ENCODE assay signal across 1 cellular context in the genomic region with DNA sequence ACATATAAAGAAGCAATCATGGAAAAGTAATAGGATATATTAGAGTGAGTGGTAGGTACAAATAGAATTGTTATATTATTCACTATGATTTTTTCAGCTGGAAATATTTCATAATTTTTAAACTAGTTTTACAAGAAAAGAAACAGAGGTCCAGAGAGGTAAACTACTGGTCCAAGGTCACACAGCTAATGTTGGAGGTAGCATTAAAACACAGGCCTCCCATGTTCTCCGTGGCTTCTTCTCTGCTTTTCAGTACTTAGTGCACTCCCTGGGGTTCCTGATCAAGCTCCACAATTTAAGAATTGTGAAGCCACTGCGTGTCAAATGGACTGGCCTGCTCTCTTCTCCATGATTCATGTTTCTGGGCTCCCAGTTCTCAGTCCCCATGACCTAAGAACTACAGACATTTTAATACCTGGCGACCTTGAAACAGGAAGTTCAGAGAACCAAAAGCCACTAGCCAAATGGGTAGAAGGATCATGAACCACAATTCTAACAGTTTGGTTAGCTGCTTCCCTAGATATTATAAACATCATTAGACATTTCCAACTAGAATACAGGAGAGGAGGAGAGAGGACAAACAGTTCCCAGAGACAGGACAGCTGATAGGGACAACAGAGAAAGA.
TF ChIP-seq lines count a peak whose summit lies in the region.

No MANE protein-coding gene starts in this region.

TF ChIP-seq in GM12878, 131 proteins besides CTCF, POLR2A, EP300 and RAD21:
- TF ChIP-seq, protein P1, sequence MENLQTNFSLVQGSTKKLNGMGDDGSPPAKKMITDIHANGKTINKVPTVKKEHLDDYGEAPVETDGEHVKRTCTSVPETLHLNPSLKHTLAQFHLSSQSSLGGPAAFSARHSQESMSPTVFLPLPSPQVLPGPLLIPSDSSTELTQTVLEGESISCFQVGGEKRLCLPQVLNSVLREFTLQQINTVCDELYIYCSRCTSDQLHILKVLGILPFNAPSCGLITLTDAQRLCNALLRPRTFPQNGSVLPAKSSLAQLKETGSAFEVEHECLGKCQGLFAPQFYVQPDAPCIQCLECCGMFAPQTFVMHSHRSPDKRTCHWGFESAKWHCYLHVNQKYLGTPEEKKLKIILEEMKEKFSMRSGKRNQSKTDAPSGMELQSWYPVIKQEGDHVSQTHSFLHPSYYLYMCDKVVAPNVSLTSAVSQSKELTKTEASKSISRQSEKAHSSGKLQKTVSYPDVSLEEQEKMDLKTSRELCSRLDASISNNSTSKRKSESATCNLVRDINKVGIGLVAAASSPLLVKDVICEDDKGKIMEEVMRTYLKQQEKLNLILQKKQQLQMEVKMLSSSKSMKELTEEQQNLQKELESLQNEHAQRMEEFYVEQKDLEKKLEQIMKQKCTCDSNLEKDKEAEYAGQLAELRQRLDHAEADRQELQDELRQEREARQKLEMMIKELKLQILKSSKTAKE (IDR thresholded peaks at IDR 0.05; ENCODE audit: low read depth, poor library complexity, severe bottlenecking) = no peak
- TF ChIP-seq MXI1 (IDR thresholded peaks at IDR 0.05; ENCODE audit: low read depth, low read length) (no peak), NR2C1 (IDR thresholded peaks at IDR 0.05) (no peak), CHD2 (IDR thresholded peaks at IDR 0.05; ENCODE audit: borderline replicate concordance, low read depth, low read length) (no peak), JUND (IDR thresholded peaks at IDR 0.05; ENCODE audit: low read depth, low read length) (no peak), RUNX3 (IDR thresholded peaks at IDR 0.05; ENCODE audit: low read length) (peak; percentile 50; the same call in 1 of the 2 replicates), BHLHE40 (IDR thresholded peaks at IDR 0.05; ENCODE audit: borderline replicate concordance in 1 of 2, low read depth in 2 of 2, low read length in 1 of 2) (no peak), TCF3 (IDR thresholded peaks at IDR 0.05; ENCODE audit: borderline replicate concordance, insufficient read depth, low read depth, low read length) (no peak), SRF (IDR thresholded peaks at IDR 0.05; ENCODE audit: low read depth in 2 of 2, low read length in 2 of 2) (no peak), RAD51 (IDR thresholded peaks at IDR 0.05) (no peak), IKZF2 (IDR thresholded peaks at IDR 0.05) (peak in 1 of 2 experiments; percentile 38; a peak in 2 of 4 replicates), NFXL1 (IDR thresholded peaks at IDR 0.05; ENCODE audit: borderline replicate concordance) (no peak), PAX8 (IDR thresholded peaks at IDR 0.05) (no peak), NFIC (IDR thresholded peaks at IDR 0.05; ENCODE audit: low read depth, low read length) (no peak)
- TF ChIP-seq, protein P2, sequence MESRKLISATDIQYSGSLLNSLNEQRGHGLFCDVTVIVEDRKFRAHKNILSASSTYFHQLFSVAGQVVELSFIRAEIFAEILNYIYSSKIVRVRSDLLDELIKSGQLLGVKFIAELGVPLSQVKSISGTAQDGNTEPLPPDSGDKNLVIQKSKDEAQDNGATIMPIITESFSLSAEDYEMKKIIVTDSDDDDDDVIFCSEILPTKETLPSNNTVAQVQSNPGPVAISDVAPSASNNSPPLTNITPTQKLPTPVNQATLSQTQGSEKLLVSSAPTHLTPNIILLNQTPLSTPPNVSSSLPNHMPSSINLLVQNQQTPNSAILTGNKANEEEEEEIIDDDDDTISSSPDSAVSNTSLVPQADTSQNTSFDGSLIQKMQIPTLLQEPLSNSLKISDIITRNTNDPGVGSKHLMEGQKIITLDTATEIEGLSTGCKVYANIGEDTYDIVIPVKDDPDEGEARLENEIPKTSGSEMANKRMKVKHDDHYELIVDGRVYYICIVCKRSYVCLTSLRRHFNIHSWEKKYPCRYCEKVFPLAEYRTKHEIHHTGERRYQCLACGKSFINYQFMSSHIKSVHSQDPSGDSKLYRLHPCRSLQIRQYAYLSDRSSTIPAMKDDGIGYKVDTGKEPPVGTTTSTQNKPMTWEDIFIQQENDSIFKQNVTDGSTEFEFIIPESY (IDR thresholded peaks at IDR 0.05) = no peak
- TF ChIP-seq, protein P3, sequence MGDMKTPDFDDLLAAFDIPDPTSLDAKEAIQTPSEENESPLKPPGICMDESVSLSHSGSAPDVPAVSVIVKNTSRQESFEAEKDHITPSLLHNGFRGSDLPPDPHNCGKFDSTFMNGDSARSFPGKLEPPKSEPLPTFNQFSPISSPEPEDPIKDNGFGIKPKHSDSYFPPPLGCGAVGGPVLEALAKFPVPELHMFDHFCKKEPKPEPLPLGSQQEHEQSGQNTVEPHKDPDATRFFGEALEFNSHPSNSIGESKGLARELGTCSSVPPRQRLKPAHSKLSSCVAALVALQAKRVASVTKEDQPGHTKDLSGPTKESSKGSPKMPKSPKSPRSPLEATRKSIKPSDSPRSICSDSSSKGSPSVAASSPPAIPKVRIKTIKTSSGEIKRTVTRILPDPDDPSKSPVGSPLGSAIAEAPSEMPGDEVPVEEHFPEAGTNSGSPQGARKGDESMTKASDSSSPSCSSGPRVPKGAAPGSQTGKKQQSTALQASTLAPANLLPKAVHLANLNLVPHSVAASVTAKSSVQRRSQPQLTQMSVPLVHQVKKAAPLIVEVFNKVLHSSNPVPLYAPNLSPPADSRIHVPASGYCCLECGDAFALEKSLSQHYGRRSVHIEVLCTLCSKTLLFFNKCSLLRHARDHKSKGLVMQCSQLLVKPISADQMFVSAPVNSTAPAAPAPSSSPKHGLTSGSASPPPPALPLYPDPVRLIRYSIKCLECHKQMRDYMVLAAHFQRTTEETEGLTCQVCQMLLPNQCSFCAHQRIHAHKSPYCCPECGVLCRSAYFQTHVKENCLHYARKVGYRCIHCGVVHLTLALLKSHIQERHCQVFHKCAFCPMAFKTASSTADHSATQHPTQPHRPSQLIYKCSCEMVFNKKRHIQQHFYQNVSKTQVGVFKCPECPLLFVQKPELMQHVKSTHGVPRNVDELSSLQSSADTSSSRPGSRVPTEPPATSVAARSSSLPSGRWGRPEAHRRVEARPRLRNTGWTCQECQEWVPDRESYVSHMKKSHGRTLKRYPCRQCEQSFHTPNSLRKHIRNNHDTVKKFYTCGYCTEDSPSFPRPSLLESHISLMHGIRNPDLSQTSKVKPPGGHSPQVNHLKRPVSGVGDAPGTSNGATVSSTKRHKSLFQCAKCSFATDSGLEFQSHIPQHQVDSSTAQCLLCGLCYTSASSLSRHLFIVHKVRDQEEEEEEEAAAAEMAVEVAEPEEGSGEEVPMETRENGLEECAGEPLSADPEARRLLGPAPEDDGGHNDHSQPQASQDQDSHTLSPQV (IDR thresholded peaks at IDR 0.05) = no peak
- TF ChIP-seq, protein P4, sequence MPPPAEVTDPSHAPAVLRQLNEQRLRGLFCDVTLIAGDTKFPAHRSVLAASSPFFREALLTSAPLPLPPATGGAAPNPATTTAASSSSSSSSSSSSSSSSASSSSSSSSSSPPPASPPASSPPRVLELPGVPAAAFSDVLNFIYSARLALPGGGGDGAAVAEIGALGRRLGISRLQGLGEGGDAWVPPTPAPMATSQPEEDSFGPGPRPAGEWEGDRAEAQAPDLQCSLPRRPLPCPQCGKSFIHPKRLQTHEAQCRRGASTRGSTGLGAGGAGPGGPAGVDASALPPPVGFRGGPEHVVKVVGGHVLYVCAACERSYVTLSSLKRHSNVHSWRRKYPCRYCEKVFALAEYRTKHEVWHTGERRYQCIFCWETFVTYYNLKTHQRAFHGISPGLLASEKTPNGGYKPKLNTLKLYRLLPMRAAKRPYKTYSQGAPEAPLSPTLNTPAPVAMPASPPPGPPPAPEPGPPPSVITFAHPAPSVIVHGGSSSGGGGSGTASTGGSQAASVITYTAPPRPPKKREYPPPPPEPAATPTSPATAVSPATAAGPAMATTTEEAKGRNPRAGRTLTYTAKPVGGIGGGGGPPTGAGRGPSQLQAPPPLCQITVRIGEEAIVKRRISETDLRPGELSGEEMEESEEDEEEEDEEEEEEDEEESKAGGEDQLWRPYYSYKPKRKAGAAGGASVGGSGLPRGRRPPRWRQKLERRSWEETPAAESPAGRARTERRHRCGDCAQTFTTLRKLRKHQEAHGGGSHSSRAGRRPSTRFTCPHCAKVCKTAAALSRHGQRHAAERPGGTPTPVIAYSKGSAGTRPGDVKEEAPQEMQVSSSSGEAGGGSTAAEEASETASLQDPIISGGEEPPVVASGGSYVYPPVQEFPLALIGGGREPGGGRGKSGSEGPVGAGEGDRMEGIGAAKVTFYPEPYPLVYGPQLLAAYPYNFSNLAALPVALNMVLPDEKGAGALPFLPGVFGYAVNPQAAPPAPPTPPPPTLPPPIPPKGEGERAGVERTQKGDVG (CRISPR knock-in tag; IDR thresholded peaks at IDR 0.05) = no peak
- TF ChIP-seq, protein P5, sequence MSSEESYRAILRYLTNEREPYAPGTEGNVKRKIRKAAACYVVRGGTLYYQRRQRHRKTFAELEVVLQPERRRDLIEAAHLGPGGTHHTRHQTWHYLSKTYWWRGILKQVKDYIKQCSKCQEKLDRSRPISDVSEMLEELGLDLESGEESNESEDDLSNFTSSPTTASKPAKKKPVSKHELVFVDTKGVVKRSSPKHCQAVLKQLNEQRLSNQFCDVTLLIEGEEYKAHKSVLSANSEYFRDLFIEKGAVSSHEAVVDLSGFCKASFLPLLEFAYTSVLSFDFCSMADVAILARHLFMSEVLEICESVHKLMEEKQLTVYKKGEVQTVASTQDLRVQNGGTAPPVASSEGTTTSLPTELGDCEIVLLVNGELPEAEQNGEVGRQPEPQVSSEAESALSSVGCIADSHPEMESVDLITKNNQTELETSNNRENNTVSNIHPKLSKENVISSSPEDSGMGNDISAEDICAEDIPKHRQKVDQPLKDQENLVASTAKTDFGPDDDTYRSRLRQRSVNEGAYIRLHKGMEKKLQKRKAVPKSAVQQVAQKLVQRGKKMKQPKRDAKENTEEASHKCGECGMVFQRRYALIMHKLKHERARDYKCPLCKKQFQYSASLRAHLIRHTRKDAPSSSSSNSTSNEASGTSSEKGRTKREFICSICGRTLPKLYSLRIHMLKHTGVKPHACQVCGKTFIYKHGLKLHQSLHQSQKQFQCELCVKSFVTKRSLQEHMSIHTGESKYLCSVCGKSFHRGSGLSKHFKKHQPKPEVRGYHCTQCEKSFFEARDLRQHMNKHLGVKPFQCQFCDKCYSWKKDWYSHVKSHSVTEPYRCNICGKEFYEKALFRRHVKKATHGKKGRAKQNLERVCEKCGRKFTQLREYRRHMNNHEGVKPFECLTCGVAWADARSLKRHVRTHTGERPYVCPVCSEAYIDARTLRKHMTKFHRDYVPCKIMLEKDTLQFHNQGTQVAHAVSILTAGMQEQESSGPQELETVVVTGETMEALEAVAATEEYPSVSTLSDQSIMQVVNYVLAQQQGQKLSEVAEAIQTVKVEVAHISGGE (CRISPR knock-in tag; IDR thresholded peaks at IDR 0.05) = no peak
